12 cellular contexts compared by ENCODE assay signal in genomic region chr12:14910090-14910915, GRCh38. TPM values are rescaled to one million over a fixed set of nuclear protein-coding genes. Genes with fewer than 3 reads are reported as not detected.
DNase-seq lines count a peak whose midpoint lies in the region; ATAC-seq and TF ChIP-seq lines count a peak whose summit lies in the region.
"Had no signal": no experiment of that assay in that cellular context is flagged by ENCODE, and none has a peak within 500 bp of the region (broad histone marks: within the 10 kb centered on the region; RNA-seq: fewer than 3 reads in every experiment).

No MANE protein-coding gene starts in this region.

- ATAC-seq in HG03196 (IDR thresholded peaks at IDR 0.05; ENCODE audit: unreplicated experiment) (no peak), GM21381 (IDR thresholded peaks at IDR 0.05; ENCODE audit: unreplicated experiment) (no peak), right cardiac atrium (no peak), WTC11 (no peak)
- ATAC-seq: GM23338 had no signal

- peaks cover 2% of the 10 kb centered on the region for H3K79me1 ChIP-seq in trophoblast cell (ENCODE audit: low read length)

- POLR2A ChIA-PET in PC-9 (lab: Charles Lee; ENCODE audit: unreplicated experiment) (interaction anchor here (0.5 to 1.0 kb wide), 4 partner anchors 16 to 1708 kb away, joined by 4 to 7 read pairs (median 6); no protein-coding TSS in a partner anchor), WTC11 (lab: Charles Lee) (no interaction called here)

- CTCF ChIA-PET in PC-9 (lab: Charles Lee): interaction anchor here (0.6 kb wide), 1 partner anchor 44 kb away, joined by 3 read pairs; no protein-coding TSS in a partner anchor
- CTCF ChIA-PET in mammary epithelial cell (lab: Charles Lee; ENCODE audit: low non-redundant PET): interaction anchor here (0.8 kb wide), 1 partner anchor 86 kb away, joined by 3 read pairs; no protein-coding TSS in a partner anchor
- CTCF ChIA-PET in WTC11 (lab: Charles Lee): no interaction called here

- H4K20me1 ChIP-seq in PC-9 (ENCODE audit: insufficient read depth) (no peaks in the 10 kb centered on the region), mammary epithelial cell (ENCODE audit: insufficient read depth, low read length) (no peaks in the 10 kb centered on the region)

- no peak overlapping the region for H2BK120ac ChIP-seq in trophoblast cell (ENCODE audit: insufficient read depth, low read length, poor library complexity)

- H3K18ac ChIP-seq in trophoblast cell (ENCODE audit: low read length): no peak overlapping the region

- peak overlapping the region; percentile 32 for H4K91ac ChIP-seq in trophoblast cell (ENCODE audit: low read depth, low read length)

- peak overlapping the region; percentile 54 for H3K27ac ChIP-seq in PC-9
- H3K27ac ChIP-seq in mammary epithelial cell (ENCODE audit: insufficient read depth, low read depth, low read length): peak overlapping the region; percentile 97
- H3K27ac ChIP-seq in trophoblast cell (ENCODE audit: low read depth, low read length): no peak overlapping the region
- no peak overlapping the region for H3K27ac ChIP-seq in right cardiac atrium (ENCODE audit: low read length)

- H3K4me3 Mint-ChIP-seq in WTC11: no peak overlapping the region
- H3K4me3 Mint-ChIP-seq: GM23338 had no signal

- no peak overlapping the region for H2BK5ac ChIP-seq in trophoblast cell (ENCODE audit: low read depth, low read length, poor library complexity)

- no peaks in the 10 kb centered on the region for H3K27me3 ChIP-seq in PC-9 (ENCODE audit: insufficient read depth, low read depth)
- H3K27me3 ChIP-seq in mammary epithelial cell (ENCODE audit: insufficient read depth, low read length): no peaks in the 10 kb centered on the region
- no peaks in the 10 kb centered on the region for H3K27me3 ChIP-seq in trophoblast cell (ENCODE audit: insufficient read depth, low read length)
- no peaks in the 10 kb centered on the region for H3K27me3 ChIP-seq in right cardiac atrium (ENCODE audit: control insufficient read depth, insufficient read depth)

- H3K4me1 Mint-ChIP-seq in WTC11: no peaks in the 10 kb centered on the region
- H3K4me1 Mint-ChIP-seq: GM23338 had no signal

- dilution Hi-C loops in mammary epithelial cell (cut with HindIII; ENCODE audit: low sequenced_read_pairs): no loop called here

- no peak overlapping the region for H2AK5ac ChIP-seq in trophoblast cell (ENCODE audit: low read length)

- no peak overlapping the region for H4K12ac ChIP-seq in trophoblast cell (ENCODE audit: low read depth, low read length)

- no peak overlapping the region for H3K27ac Mint-ChIP-seq in WTC11
- H3K27ac Mint-ChIP-seq: GM23338 had no signal

- in situ Hi-C loops in mammary epithelial cell (cut with MboI; ENCODE audit: low sequenced_read_pairs in 2 of 2): no loop called here

- H3K36me3 ChIP-seq in PC-9 (ENCODE audit: low read depth): no peaks in the 10 kb centered on the region
- no peaks in the 10 kb centered on the region for H3K36me3 ChIP-seq in mammary epithelial cell (ENCODE audit: insufficient read depth, low read length)
- peaks cover 0 to 2% of the 10 kb centered on the region in 2 experiments for H3K36me3 ChIP-seq in trophoblast cell (ENCODE audit: control insufficient read depth in 1 of 2, insufficient read depth in 2 of 2, low read length in 2 of 2)

- DNase-seq in H4 (ENCODE audit: low spot score) (peak; percentile 54), PC-9 (peak; percentile 12 to 52), mammary epithelial cell (peak; percentile 89), trophoblast cell (peak in 1 of 2 donors; percentile 52), right cardiac atrium (no peak), WTC11 (ENCODE audit: low spot score) (no peak)
- DNase-seq: NCI-H1105 treated with DMSO at 0.1 percent for 48 hours had no signal

- 0% methylated on average over 4 of the region's 5 CpGs for WGBS in mammary epithelial cell (ENCODE audit: low coverage, missing lambda C conversion rate)
- WGBS in trophoblast cell (ENCODE audit: extremely low coverage, insufficient coverage, insufficient read length): no CpG with 5 or more reads among the region's 5 CpGs
- WGBS in right cardiac atrium: 85% methylated on average over 5 of the region's 5 CpGs

- H3K36me3 Mint-ChIP-seq in WTC11: no peaks in the 10 kb centered on the region

- no peak overlapping the region for H2BK12ac ChIP-seq in trophoblast cell (ENCODE audit: low read length)

- no peaks in the 10 kb centered on the region for H3K9me2 ChIP-seq in PC-9 (ENCODE audit: insufficient read depth)

- no peak overlapping the region for H3K14ac ChIP-seq in trophoblast cell (ENCODE audit: low read length)

- TF ChIP-seq CTCF in PC-9 (conservative IDR thresholded peaks at IDR 0.05): no peak
- TF ChIP-seq CTCF in mammary epithelial cell (conservative IDR thresholded peaks at IDR 0.05 in 1 of 2, IDR thresholded peaks at IDR 0.05 in 1 of 2; ENCODE audit: extremely low read depth in 1 of 2, insufficient read depth in 1 of 2, low read depth in 1 of 2, low read length in 2 of 2): no peak
- TF ChIP-seq CTCF in WTC11 (IDR thresholded peaks at IDR 0.05): no peak

- no peaks in the 10 kb centered on the region for H3K9me3 Mint-ChIP-seq in WTC11
- H3K9me3 Mint-ChIP-seq: GM23338 had no signal

- peaks cover 32% of the 10 kb centered on the region for H3K4me1 ChIP-seq in PC-9 (replicated peaks; ENCODE audit: insufficient read depth)
- peaks cover 48% of the 10 kb centered on the region for H3K4me1 ChIP-seq in mammary epithelial cell (ENCODE audit: insufficient read depth, low read length)
- H3K4me1 ChIP-seq in trophoblast cell (ENCODE audit: control insufficient read depth in 1 of 2, insufficient read depth in 2 of 2, low read length in 2 of 2): peaks cover 3 to 12% of the 10 kb centered on the region in 2 experiments
- H3K4me1 ChIP-seq in right cardiac atrium (ENCODE audit: control insufficient read depth, insufficient read depth, low read length): peaks cover under 1% of the 10 kb centered on the region

- no peak overlapping the region for H3K23ac ChIP-seq in trophoblast cell (ENCODE audit: low read length)

- H2AFZ ChIP-seq in PC-9 (peak overlapping the region; percentile 5; the same call in 1 of the 2 replicates), mammary epithelial cell (ENCODE audit: low read depth, low read length) (peak overlapping the region; percentile 70), trophoblast cell (ENCODE audit: insufficient read depth, low read length, poor library complexity) (no peak overlapping the region)
- H2AFZ ChIP-seq: GM23338 had no signal

- H3K4me3 ChIP-seq in PC-9: no peak overlapping the region
- H3K4me3 ChIP-seq in mammary epithelial cell (replicated peaks in 1 of 3; ENCODE audit: insufficient read depth in 1 of 3, low read depth in 2 of 3, low read length in 3 of 3): peak overlapping the region; percentile 7 to 31 (median 15)
- H3K4me3 ChIP-seq in trophoblast cell (ENCODE audit: low read depth, low read length): no peak overlapping the region
- H3K4me3 ChIP-seq in right cardiac atrium (ENCODE audit: low read length): no peak overlapping the region
- H3K4me3 ChIP-seq: GM23338 had no signal

- H4K8ac ChIP-seq in trophoblast cell (ENCODE audit: low read depth, low read length): no peak overlapping the region

- TSS peak; percentile 50 for BruUV-seq in PC-9 (replicated peaks; lab: Mats Ljungman, UMichigan)
- TSS peak; percentile 74 for BruUV-seq in mammary epithelial cell (replicated peaks; lab: Mats Ljungman, UMichigan)

- H3F3A ChIP-seq in PC-9 (ENCODE audit: insufficient read depth, low read depth): peaks cover 25% of the 10 kb centered on the region; the same call in 1 of the 2 replicates

- H3K79me2 ChIP-seq in PC-9 (ENCODE audit: low read depth): no peaks in the 10 kb centered on the region
- H3K79me2 ChIP-seq in mammary epithelial cell (ENCODE audit: insufficient read depth, low read length): no peaks in the 10 kb centered on the region
- no peaks in the 10 kb centered on the region for H3K79me2 ChIP-seq in trophoblast cell (ENCODE audit: control insufficient read depth, insufficient read depth, low read length, poor library complexity)

- H3K4ac ChIP-seq in trophoblast cell (ENCODE audit: low read depth, low read length): no peak overlapping the region

- intact Hi-C loops in PC-9 (cut with micrococcal nuclease; ENCODE audit: unreplicated experiment): loop anchor here (1.0 kb wide), 1 partner anchor 19 kb away; no protein-coding TSS in a partner anchor
- intact Hi-C loops in mammary epithelial cell (cut with micrococcal nuclease): loop anchor here (2.0 kb wide), 2 partner anchors 26 to 42 kb away; partner anchors contain the start of gene MGP
- intact Hi-C loops in right cardiac atrium (cut with DNase I): no loop called here

- peak overlapping the region; percentile 77 for H3K9ac ChIP-seq in mammary epithelial cell (ENCODE audit: insufficient read depth, low read length)
- H3K9ac ChIP-seq in trophoblast cell (ENCODE audit: low read length): no peak overlapping the region

- H3K4me2 ChIP-seq in PC-9: no peak overlapping the region; the same call in 1 of the 2 replicates
- H3K4me2 ChIP-seq in mammary epithelial cell (ENCODE audit: insufficient read depth, low read depth, low read length): peak overlapping the region; percentile 71
- no peak overlapping the region for H3K4me2 ChIP-seq in trophoblast cell (ENCODE audit: low read length)
- H3K4me2 ChIP-seq: GM23338 had no signal

- H3K27me3 Mint-ChIP-seq in WTC11 (ENCODE audit: low read depth): no peaks in the 10 kb centered on the region

- peaks cover 15% of the 10 kb centered on the region; the same call in 1 of the 2 replicates for H3K9me3 ChIP-seq in PC-9 (ENCODE audit: insufficient read depth, low read depth)
- H3K9me3 ChIP-seq in mammary epithelial cell (replicated peaks; ENCODE audit: insufficient read depth, low read length): no peaks in the 10 kb centered on the region
- peaks cover 1% of the 10 kb centered on the region for H3K9me3 ChIP-seq in trophoblast cell (ENCODE audit: insufficient read depth, low read depth, low read length)
- H3K9me3 ChIP-seq in right cardiac atrium (ENCODE audit: control insufficient read depth, low read length): no peaks in the 10 kb centered on the region

RNA-seq across cellular contexts. Expression of gene MGP, which starts 24.6 kb away (rescaled TPM):
- total RNA-seq in H4 (2014; rRNA removed; shearing (Covaris generic)): 40.0 and 42.8 TPM in 2 replicates
- 79.8 and 89.3 TPM in 2 replicates for total RNA-seq in PC-9 (2021)
- 10 to 100 TPM in 1 of 2 donors, under 1 TPM in 1; 0.66 to 55.5 TPM for total RNA-seq in mammary epithelial cell
- polyA plus RNA-seq in mammary epithelial cell: 1.4 TPM
- polyA minus RNA-seq in mammary epithelial cell: not detected
- 0.39 and 0.45 TPM in 2 replicates for polyA plus RNA-seq in trophoblast cell (2013)
- 1,000 to 10,000 TPM in 3 of 4 donors, 100 to 1,000 TPM in 1; 660 to 1,578 (median 1,064) TPM for total RNA-seq in right cardiac atrium
- 841 TPM for polyA plus RNA-seq in right cardiac atrium
- 0.32 to 0.96 TPM (median 0.66 TPM) in 3 replicates for total RNA-seq in WTC11 (2021)
- total RNA-seq: GM23338, myocyte had no signal

RNA-seq across cellular contexts. Expression of gene ERP27, which starts 28.0 kb away (rescaled TPM):
- not detected in 2 replicates for total RNA-seq in H4 (2014; rRNA removed; shearing (Covaris generic))
- total RNA-seq in PC-9 (2021): 14.9 and 33.4 TPM in 2 replicates
- not detected for total RNA-seq in mammary epithelial cell
- polyA plus RNA-seq in mammary epithelial cell: 0.12 TPM
- not detected for polyA minus RNA-seq in mammary epithelial cell
- polyA plus RNA-seq in trophoblast cell (2013): 42.0 and 49.0 TPM in 2 replicates
- total RNA-seq in right cardiac atrium: under 1 TPM; 0.17 to 0.49 (median 0.37) TPM
- polyA plus RNA-seq in right cardiac atrium: 0.32 TPM
- 0.09 to 0.14 TPM in 2 of 3 replicates, not detected in the other for total RNA-seq in WTC11 (2021)
- total RNA-seq: cerebellum, GM23338, myocyte had no signal
- polyA plus RNA-seq: GM23338 had no signal

RNA-seq across cellular contexts. Expression of gene ARHGDIB, which starts 51.1 kb away (rescaled TPM):
- total RNA-seq in H4 (2014; rRNA removed; shearing (Covaris generic)): 5.8 and 15.1 TPM in 2 replicates
- total RNA-seq in PC-9 (2021) (307 and 470 TPM in 2 replicates), mammary epithelial cell (10 to 100 TPM in 1 of 2 donors, 1 to 10 TPM in 1; 5.0 to 24.0 TPM), right cardiac atrium (10 to 100 TPM; 45.6 to 67.6 (median 61.5) TPM), WTC11 (2021) (0.80 to 2.3 TPM (median 1.6 TPM) in 3 replicates)
- polyA plus RNA-seq in mammary epithelial cell (231 TPM), right cardiac atrium (73.5 TPM)
- polyA minus RNA-seq in mammary epithelial cell: 214 TPM
- 144 and 156 TPM in 2 replicates for polyA plus RNA-seq in trophoblast cell (2013)
- total RNA-seq: GM23338, myocyte had no signal

Comparison
In these comparisons a context has a peak if more than half of its experiments do, and no peak if none do; other contexts are left out.
1. DNase-seq: peak in H4 (single experiment), PC-9 (2 of 2) and mammary epithelial cell (single experiment); none in right cardiac atrium (0 of 3) and WTC11 (single experiment).
2. H3K27ac ChIP-seq: peak in PC-9 (single experiment) and mammary epithelial cell (single experiment); none in trophoblast cell (single experiment) and right cardiac atrium (single experiment).
3. H3K4me3 ChIP-seq: peak in mammary epithelial cell (3 of 3); none in PC-9 (single experiment), trophoblast cell (single experiment) and right cardiac atrium (single experiment).
4. RNA of gene ERP27, which starts 28.0 kb away (total RNA-seq): 14.9 to 33.4 TPM in PC-9; 0.17 to 0.49 TPM in right cardiac atrium, 0.09 to 0.14 TPM in WTC11, not detected in H4 and not detected in mammary epithelial cell; every median in the first group is over 10 times any median in the second.
5. intact Hi-C loops: an anchor here in PC-9 (1.0 kb wide) and mammary epithelial cell (2.0 kb wide); none called in right cardiac atrium.